In the genomic region with DNA sequence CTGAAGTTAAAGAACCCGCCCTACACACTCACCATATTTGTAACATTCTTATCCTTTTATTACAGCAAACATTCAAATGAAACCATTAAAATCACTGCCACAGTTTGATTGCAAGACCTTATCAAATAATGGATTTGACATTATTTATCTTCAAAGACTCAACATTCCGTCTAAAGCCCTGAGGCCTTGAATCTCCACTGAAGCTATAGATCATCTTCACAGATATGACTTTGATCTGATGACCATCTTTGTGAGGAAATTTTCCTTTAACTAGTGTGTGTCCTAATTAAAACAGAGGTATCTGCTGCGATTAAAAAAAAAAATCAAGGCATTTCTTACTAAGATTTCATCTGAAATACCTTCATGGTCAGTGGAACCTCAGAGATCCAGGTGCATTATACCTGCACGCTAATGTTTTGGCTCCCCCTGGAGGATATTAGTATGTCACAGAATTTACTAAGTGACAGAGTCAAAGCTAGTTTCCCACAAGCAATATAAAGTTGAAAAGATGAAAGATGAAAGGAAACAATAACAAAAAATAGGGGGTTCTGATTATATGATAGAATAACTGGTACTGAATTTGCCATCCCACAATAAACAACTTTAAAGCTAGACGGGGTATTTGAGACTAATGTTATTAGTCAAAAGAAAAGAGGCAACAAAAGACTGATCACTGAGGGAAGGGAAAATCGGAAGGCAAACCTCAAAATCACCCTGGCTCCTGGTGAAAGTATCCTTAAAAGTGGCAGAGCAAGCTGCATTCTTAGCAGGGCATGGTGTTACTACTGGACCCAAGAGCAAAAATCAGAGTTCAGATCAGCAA, we compare ENCODE assay signal across 8 cellular contexts.
A peak's percentile ranks its signal among the peaks of the same experiment; 100 is the strongest.
DNase-seq lines count a peak whose midpoint lies in the region; ATAC-seq lines count a peak whose summit lies in the region.

No MANE protein-coding gene starts in this region.

- ATAC-seq in HG02759 (IDR thresholded peaks at IDR 0.05; ENCODE audit: unreplicated experiment) = peak; percentile 53
- ATAC-seq in HG02840 (IDR thresholded peaks at IDR 0.05; ENCODE audit: low FRiP score, unreplicated experiment) = no peak
- no peak for ATAC-seq in GM21447 (IDR thresholded peaks at IDR 0.05; ENCODE audit: unreplicated experiment)

- in situ Hi-C loops in SK-MEL-5 (cut with HindIII; ENCODE audit: low pct_unique_long_range_greater_than_20kb, low sequenced_read_pairs) = no loop called here

- DNase-seq in Ammon's horn (ENCODE audit: low spot score) (peak; percentile 15), SK-MEL-5 (ENCODE audit: low read depth, low spot score) (peak; percentile 58), kidney tubule cell (ENCODE audit: low spot score) (peak; percentile 10), SKM-1 (lab: John Stamatoyannopoulos, UW; ENCODE audit: unreplicated experiment) (no peak), HuH-7.5 (ENCODE audit: low spot score) (no peak)

Comparison
In these comparisons a context has a peak if more than half of its experiments do, and no peak if none do; other contexts are left out.
1. DNase-seq: peak in Ammon's horn (single experiment), SK-MEL-5 (single experiment) and kidney tubule cell (single experiment); none in SKM-1 (single experiment) and HuH-7.5 (single experiment).